ENCODE assay signal across 23 cellular contexts in genomic region chr2:102002229-102002628, GRCh38. TPM values are rescaled to one million over a fixed set of nuclear protein-coding genes. Genes with fewer than 3 reads are reported as not detected.
"Had no signal": no experiment of that assay in that cellular context is flagged by ENCODE, and none has a peak within 500 bp of the region (broad histone marks: within the 10 kb centered on the region; RNA-seq: fewer than 3 reads in every experiment).

No MANE protein-coding gene starts in this region.

- H3K4me1 Mint-ChIP-seq: WTC11 had no signal

- H3K27me3 ChIP-seq: ascending aorta, body of pancreas had no signal

- H3K27ac ChIP-seq: ascending aorta, body of pancreas had no signal

- H3K27ac Mint-ChIP-seq: activated naive CD4-positive, alpha-beta T cell treated with anti-CD3 and anti-CD28 coated beads, Interleukin-2, amount 50 U/mL, for 72 hours; activated naive CD8-positive, alpha-beta T cell treated with anti-CD3 and anti-CD28 coated beads, Interleukin-2, amount 50 U/mL, for 24 hours; T-helper 17 cell; WTC11 had no signal

- H3K9me3 Mint-ChIP-seq: activated CD4-positive, alpha-beta memory T cell treated with anti-CD3 and anti-CD28 coated beads, Interleukin-2, amount 10 ng/mL, durations not matched to agents 7 days and 5 days; activated naive CD8-positive, alpha-beta T cell treated with anti-CD3 and anti-CD28 coated beads, Interleukin-2, amount 50 U/mL, for 24 hours; WTC11 had no signal

- ATAC-seq: body of pancreas, T-helper 17 cell, WTC11 had no signal

- H3K4me3 Mint-ChIP-seq: activated CD4-positive, alpha-beta memory T cell treated with anti-CD3 and anti-CD28 coated beads, Interleukin-2, amount 10 ng/mL, durations not matched to agents 7 days and 5 days; activated naive CD8-positive, alpha-beta T cell treated with anti-CD3 and anti-CD28 coated beads, Interleukin-2, amount 50 U/mL, for 24 hours; T-helper 17 cell; WTC11 had no signal

- H3K9me3 ChIP-seq: ascending aorta, body of pancreas had no signal

- H3K36me3 ChIP-seq: ascending aorta had no signal

- H3K4me1 ChIP-seq: ascending aorta had no signal

- H3K4me3 ChIP-seq: ascending aorta, body of pancreas had no signal

- H3K27me3 Mint-ChIP-seq: activated CD4-positive, alpha-beta memory T cell treated with anti-CD3 and anti-CD28 coated beads, Interleukin-2, amount 10 ng/mL, durations not matched to agents 7 days and 5 days had no signal

- H3K36me3 Mint-ChIP-seq: WTC11 had no signal

- DNase-seq: activated CD4-positive, alpha-beta memory T cell treated with anti-CD3 and anti-CD28 coated beads, Interleukin-2, amount 10 ng/mL, durations not matched to agents 7 days and 5 days; activated CD4-positive, alpha-beta T cell treated with anti-CD3 and anti-CD28 coated beads, Interleukin-2, amount 50 U/mL, for 1 hour; activated effector memory CD4-positive, alpha-beta T cell treated with anti-CD3 and anti-CD28 coated beads, Interleukin-2, amount 50 U/mL, for 16 hours; activated naive CD8-positive, alpha-beta T cell treated with anti-CD3 and anti-CD28 coated beads, Interleukin-2, amount 50 U/mL, for 24 hours; activated T-cell treated with anti-CD3 and anti-CD28 coated beads for 4 hours; amniotic stem cell; body of pancreas; KBM-7; NCI-H1048; NCI-H1417 treated with DMSO at 0.1 percent for 48 hours; NCI-H1694; NCI-H2029; NCI-H510A; NCI-H526 treated with DMSO at 0.1 percent for 48 hours; NCI-H82; SIG-M5; T-helper 17 cell; T-helper 9 cell had no signal

RNA-seq across cellular contexts. Expression of gene IL1R2, which starts 10.5 kb away (rescaled TPM):
- total RNA-seq: LHCN-M2, M059J had no signal
